Comparison of ENCODE assay signal across 1 cellular context in genomic region chr19:33064778-33065550, GRCh38.
TF ChIP-seq lines count a peak whose summit lies in the region.

Gene RHPN2 (minus strand): TSS chr19:33064888. CDS start chr19:33064852, 36 bp downstream.

TF ChIP-seq in HepG2, 621 proteins besides CTCF, POLR2A, EP300 and RAD21 (continued from another document and continues in another):
- TF ChIP-seq ZNF639 (CRISPR knock-in tag; conservative IDR thresholded peaks at IDR 0.05) = peak; percentile 64; the same call in 1 of the 2 replicates
- no peak for TF ChIP-seq ZNF232 (CRISPR knock-in tag; IDR thresholded peaks at IDR 0.05; ENCODE audit: borderline replicate concordance)
- no peak for TF ChIP-seq MEF2D (CRISPR knock-in tag; IDR thresholded peaks at IDR 0.05)
- TF ChIP-seq NR2F1 (CRISPR knock-in tag; IDR thresholded peaks at IDR 0.05) = no peak
- TF ChIP-seq RAD51 (IDR thresholded peaks at IDR 0.05; ENCODE audit: borderline replicate concordance) = no peak
- TF ChIP-seq YEATS4 (CRISPR knock-in tag; IDR thresholded peaks at IDR 0.05; ENCODE audit: borderline replicate concordance) = no peak
- TF ChIP-seq MEIS1 (CRISPR knock-in tag; IDR thresholded peaks at IDR 0.05; ENCODE audit: borderline replicate concordance) = no peak
- no peak for TF ChIP-seq KLF11 (CRISPR knock-in tag; IDR thresholded peaks at IDR 0.05)
- TF ChIP-seq ZBTB49 (CRISPR knock-in tag; IDR thresholded peaks at IDR 0.05; ENCODE audit: borderline replicate concordance) = no peak
- TF ChIP-seq ZNF549 (CRISPR knock-in tag; IDR thresholded peaks at IDR 0.05) = no peak
- no peak for TF ChIP-seq MED13 (CRISPR knock-in tag; IDR thresholded peaks at IDR 0.05)
- TF ChIP-seq NFYB (CRISPR knock-in tag; IDR thresholded peaks at IDR 0.05) = no peak
- no peak for TF ChIP-seq POGK (CRISPR knock-in tag; conservative IDR thresholded peaks at IDR 0.05)
- no peak for TF ChIP-seq NFIC (IDR thresholded peaks at IDR 0.05; ENCODE audit: low read length)
- no peak for TF ChIP-seq SMARCC2 (IDR thresholded peaks at IDR 0.05)
- TF ChIP-seq PAXIP1 (CRISPR knock-in tag; conservative IDR thresholded peaks at IDR 0.05) = no peak
- TF ChIP-seq GMEB2 (CRISPR knock-in tag; IDR thresholded peaks at IDR 0.05; ENCODE audit: low read depth) = no peak
- TF ChIP-seq CENPT (CRISPR knock-in tag; IDR thresholded peaks at IDR 0.05; ENCODE audit: low read depth) = no peak
- peak; percentile 40; the same call in 1 of the 2 replicates for TF ChIP-seq ZNF333 (CRISPR knock-in tag; IDR thresholded peaks at IDR 0.05; ENCODE audit: borderline replicate concordance)
- TF ChIP-seq EZH2 (conservative IDR thresholded peaks at IDR 0.05; ENCODE audit: low read depth, low read length) = no peak
- TF ChIP-seq HNRNPK (IDR thresholded peaks at IDR 0.05; ENCODE audit: low read depth, low read length, poor library complexity, severe bottlenecking) = peak; percentile 18
- TF ChIP-seq KDM5A (IDR thresholded peaks at IDR 0.05; ENCODE audit: borderline replicate concordance, low read length) = no peak
- TF ChIP-seq ZSCAN5A (CRISPR knock-in tag; IDR thresholded peaks at IDR 0.05; ENCODE audit: borderline replicate concordance) = no peak
- TF ChIP-seq MYNN (CRISPR knock-in tag; IDR thresholded peaks at IDR 0.05; ENCODE audit: low read depth) = no peak
- TF ChIP-seq ZNF577 (CRISPR knock-in tag; IDR thresholded peaks at IDR 0.05; ENCODE audit: borderline replicate concordance, low read depth) = no peak
- TF ChIP-seq ZNF280B (CRISPR knock-in tag; IDR thresholded peaks at IDR 0.05; ENCODE audit: borderline replicate concordance) = no peak
- TF ChIP-seq ZKSCAN1 (IDR thresholded peaks at IDR 0.05; ENCODE audit: low read length) = no peak
- no peak for TF ChIP-seq CCAR2 (optimal IDR thresholded peaks at IDR 0.05; ENCODE audit: low read depth, low read length)
- TF ChIP-seq IKZF5 (CRISPR knock-in tag; IDR thresholded peaks at IDR 0.05) = peak; percentile 37; the same call in 1 of the 2 replicates
- TF ChIP-seq MYPOP (CRISPR knock-in tag; IDR thresholded peaks at IDR 0.05) = no peak
- no peak for TF ChIP-seq NFIB (CRISPR knock-in tag; IDR thresholded peaks at IDR 0.05; ENCODE audit: borderline replicate concordance)
- TF ChIP-seq ZNF235 (CRISPR knock-in tag; IDR thresholded peaks at IDR 0.05; ENCODE audit: borderline replicate concordance) = 0 out of 2 replicates have a peak, but pooled peaks have one; percentile 35
- peak; percentile 25; the same call in 1 of the 2 replicates for TF ChIP-seq UBTF (CRISPR knock-in tag; IDR thresholded peaks at IDR 0.05)
- TF ChIP-seq PITX1 (CRISPR knock-in tag; IDR thresholded peaks at IDR 0.05) = no peak
- TF ChIP-seq IRX3 (CRISPR knock-in tag; IDR thresholded peaks at IDR 0.05; ENCODE audit: borderline replicate concordance, low read depth) = no peak
- TF ChIP-seq ZNF383 (CRISPR knock-in tag; IDR thresholded peaks at IDR 0.05; ENCODE audit: borderline replicate concordance) = no peak
- no peak for TF ChIP-seq CENPX (CRISPR knock-in tag; IDR thresholded peaks at IDR 0.05)
- TF ChIP-seq MAF1 (CRISPR knock-in tag; IDR thresholded peaks at IDR 0.05; ENCODE audit: borderline replicate concordance) = no peak
- no peak for TF ChIP-seq TRIM22 (IDR thresholded peaks at IDR 0.05)
- TF ChIP-seq ZFP41 (CRISPR knock-in tag; IDR thresholded peaks at IDR 0.05; ENCODE audit: borderline replicate concordance) = no peak
